ENCODE assay signal across 8 cellular contexts in the genomic region with DNA sequence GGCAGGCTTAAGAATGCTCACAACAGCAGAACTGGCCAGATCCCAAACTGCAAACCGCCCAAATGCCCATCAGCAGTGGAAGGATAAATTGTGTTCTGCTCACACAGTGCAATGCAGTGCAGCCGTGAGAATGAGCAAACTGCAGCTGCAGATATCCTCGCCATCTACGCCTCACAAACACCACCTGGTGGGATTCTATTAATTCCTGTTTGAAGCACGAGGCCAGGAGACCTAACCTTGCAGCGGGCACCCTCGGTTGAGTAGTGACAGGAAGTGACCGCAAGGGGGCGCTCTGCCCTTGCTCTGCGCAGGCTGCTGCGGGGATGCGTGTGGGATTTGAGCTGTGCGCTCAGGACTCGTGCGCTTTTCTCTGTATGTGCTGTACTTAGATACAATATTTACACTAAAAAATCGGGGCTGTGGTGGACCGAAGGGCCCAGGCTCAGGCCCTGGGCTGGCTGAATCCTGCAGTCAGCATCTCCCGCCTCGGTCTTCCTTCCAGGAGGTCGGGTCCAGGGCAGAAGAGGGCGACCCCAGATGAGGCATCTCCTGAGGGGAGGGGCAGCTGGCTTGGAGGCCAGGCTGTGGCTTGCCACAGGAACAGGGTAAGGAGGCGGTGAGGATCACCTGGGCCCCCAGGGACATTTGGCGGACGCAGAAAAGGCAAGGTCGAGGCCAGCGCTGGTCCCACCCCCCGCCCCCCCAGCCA. TPM values are rescaled to one million over a fixed set of nuclear protein-coding genes. Genes with fewer than 3 reads are reported as not detected.
DNase-seq lines count a peak whose midpoint lies in the region; ATAC-seq, FAIRE-seq and TF ChIP-seq lines count a peak whose summit lies in the region.

No MANE protein-coding gene starts in this region.

- peak; percentile 95 to 97 for TF ChIP-seq RAD21 in H1 (IDR thresholded peaks at IDR 0.05 in 1 of 2, conservative IDR thresholded peaks at IDR 0.05 in 1 of 2; ENCODE audit: low read depth in 2 of 2, low read length in 2 of 2)

- no peak for TF ChIP-seq POLR2A in H1 (IDR thresholded peaks at IDR 0.05; ENCODE audit: control extremely low read depth in 1 of 2, low read depth in 2 of 2, low read length in 2 of 2)

- H3K23me2 ChIP-seq in H1 (ENCODE audit: low read depth, low read length): no peaks in the 10 kb centered on the region

- H2BK12ac ChIP-seq in H1 (ENCODE audit: low read depth, low read length): peak overlapping the region; percentile 28; the same call in 1 of the 2 replicates

- no peak overlapping the region for H2AK5ac ChIP-seq in H1 (ENCODE audit: low read depth, low read length)

- no peak overlapping the region for H3K9ac ChIP-seq in H1 (replicated peaks in 1 of 4; ENCODE audit: extremely low read depth in 1 of 4, low read depth in 3 of 4, low read length in 3 of 4)

- TF ChIP-seq CTCF in H1 (IDR thresholded peaks at IDR 0.05; ENCODE audit: control extremely low read depth in 1 of 3, insufficient read depth in 1 of 3, low read depth in 1 of 3, low read length in 3 of 3): peak; percentile 95 to 98 (median 97)

- peak overlapping the region in 3 of 7 donors; percentile 13 to 51 (median 23) for H3K4me3 Mint-ChIP-seq in CD8-positive, alpha-beta memory T cell

- POLR2A ChIA-PET in CD8-positive, alpha-beta memory T cell (lab: Charles Lee): interaction anchor here (0.8 kb wide), 1 partner anchor 20 kb away, joined by 3 read pairs; the partner anchor contains the start of gene PDIA6
- POLR2A ChIA-PET in H1 (lab: Charles Lee; ENCODE audit: partially characterized antibody): interaction anchor here (0.6 to 1.7 kb wide), 5 partner anchors 10 to 297 kb away, joined by 3 to 6 read pairs (median 4); partner anchors contain the start of gene PDIA6

- no peak overlapping the region for H2BK5ac ChIP-seq in H1 (ENCODE audit: low read depth, low read length)

- no peak overlapping the region for H3K56ac ChIP-seq in H1 (replicated peaks; ENCODE audit: insufficient read length, low read depth, low read length)

- no peaks in the 10 kb centered on the region for H3K36me3 Mint-ChIP-seq in CD8-positive, alpha-beta memory T cell

- no peak overlapping the region for H3K14ac ChIP-seq in H1 (ENCODE audit: insufficient read length)

- no peak overlapping the region for H2BK15ac ChIP-seq in H1 (ENCODE audit: low read length)

- H3K4me1 Mint-ChIP-seq in CD8-positive, alpha-beta memory T cell: peaks cover 5 to 8% (median 5%) of the 10 kb centered on the region in 3 donors

- no peak overlapping the region for H2BK20ac ChIP-seq in H1 (ENCODE audit: low read length)

- peak overlapping the region; percentile 73 for H3K4ac ChIP-seq in H1 (replicated peaks; ENCODE audit: insufficient read length, low read depth, low read length)

- no peaks in the 10 kb centered on the region for H3K36me3 ChIP-seq in CD8-positive, alpha-beta memory T cell (ENCODE audit: insufficient read depth, low read length)
- H3K36me3 ChIP-seq in H1 (ENCODE audit: control insufficient read depth in 2 of 4, insufficient read depth in 4 of 4, low read length in 3 of 4) (no peaks in the 10 kb centered on the region), mesodermal cell (ENCODE audit: control insufficient read depth, insufficient read depth, low read length) (no peaks in the 10 kb centered on the region)

- H4K5ac ChIP-seq in H1 (ENCODE audit: insufficient read length, low read depth, low read length): no peak overlapping the region

- H4K8ac ChIP-seq in H1 (ENCODE audit: extremely low read depth, insufficient read depth, low read length): no peak overlapping the region

- H4K20me1 ChIP-seq in H1 (replicated peaks in 1 of 2; ENCODE audit: control insufficient read depth in 1 of 2, insufficient read depth in 2 of 2, low read length in 2 of 2): no peaks in the 10 kb centered on the region

- H3K79me1 ChIP-seq in H1 (ENCODE audit: low read depth, low read length): no peaks in the 10 kb centered on the region

- peak overlapping the region in 1 of 8 donors; percentile 50 for H3K27ac Mint-ChIP-seq in CD8-positive, alpha-beta memory T cell

- no peaks in the 10 kb centered on the region for H3K27me3 ChIP-seq in CD8-positive, alpha-beta memory T cell (ENCODE audit: insufficient read depth, low read length, poor library complexity, severe bottlenecking)
- H3K27me3 ChIP-seq in H1 (replicated peaks in 1 of 4; ENCODE audit: control insufficient read depth in 3 of 4, extremely low read depth in 1 of 4, insufficient read depth in 3 of 4, low read length in 3 of 4): peaks cover 0 to 7% (median 4%) of the 10 kb centered on the region in 4 experiments; a peak in 3 of 7 replicates

- no peak overlapping the region for H4K91ac ChIP-seq in H1 (replicated peaks; ENCODE audit: insufficient read length, low read length)

- peak; percentile 84 for ATAC-seq in GM19463 (IDR thresholded peaks at IDR 0.05; ENCODE audit: unreplicated experiment)

- peak overlapping the region in 1 of 2 experiments; percentile 74; a peak in 3 of 4 replicates for H3K4me2 ChIP-seq in H1 (ENCODE audit: insufficient read depth in 1 of 2, low read depth in 2 of 2, low read length in 2 of 2)

- no peak overlapping the region for H3K27ac ChIP-seq in CD8-positive, alpha-beta memory T cell (ENCODE audit: low read depth, low read length)
- H3K27ac ChIP-seq in H1 (ENCODE audit: low read depth, low read length) (no peak overlapping the region), mesodermal cell (ENCODE audit: low read depth, low read length, severe bottlenecking) (no peak overlapping the region)

- peak; percentile 70 for FAIRE-seq in H1 (lab: Jason Lieb, UNC)

- no peak overlapping the region for H2BK120ac ChIP-seq in H1 (replicated peaks; ENCODE audit: low read depth, low read length)

- H3K23ac ChIP-seq in H1 (ENCODE audit: insufficient read length): no peak overlapping the region

- H3K27me3 Mint-ChIP-seq in CD8-positive, alpha-beta memory T cell: peaks cover 15 to 41% of the 10 kb centered on the region in 2 donors

- peaks cover 9% of the 10 kb centered on the region for H3K4me1 ChIP-seq in CD8-positive, alpha-beta memory T cell (ENCODE audit: insufficient read depth, low read length)
- H3K4me1 ChIP-seq in H1 (replicated peaks in 1 of 4; ENCODE audit: control insufficient read depth in 3 of 4, insufficient read depth in 4 of 4, low read length in 3 of 4): peaks cover 0 to 7% (median 4%) of the 10 kb centered on the region in 4 experiments; a peak in 5 of 7 replicates
- peaks cover 23% of the 10 kb centered on the region for H3K4me1 ChIP-seq in mesodermal cell (ENCODE audit: control insufficient read depth, insufficient read depth, low read length, poor library complexity, severe bottlenecking)

- CTCF ChIA-PET in CD8-positive, alpha-beta memory T cell (lab: Charles Lee): interaction anchor here (0.6 to 9.2 kb wide), 22 partner anchors 8 to 752 kb away, joined by 3 to 231 read pairs (median 4); partner anchors contain the start of gene PDIA6
- CTCF ChIA-PET in H1 (lab: Charles Lee; ENCODE audit: partially characterized antibody): interaction anchor here (0.6 to 11.2 kb wide), 85 partner anchors 9 to 866 kb away, joined by 3 to 234 read pairs (median 4); partner anchors contain the start of genes KCNF1 and PDIA6

- no peaks in the 10 kb centered on the region for H3K9me3 Mint-ChIP-seq in CD8-positive, alpha-beta memory T cell

- no peak overlapping the region for H3K4me3 ChIP-seq in CD8-positive, alpha-beta memory T cell (ENCODE audit: low read length)
- peak overlapping the region in 2 of 4 experiments; percentile 36 to 52; a peak in 4 of 8 replicates for H3K4me3 ChIP-seq in H1 (ENCODE audit: extremely low read depth in 1 of 4, insufficient read depth in 2 of 4, low read depth in 3 of 4, low read length in 4 of 4)
- peak overlapping the region; percentile 5 for H3K4me3 ChIP-seq in mesodermal cell (ENCODE audit: extremely low read depth, insufficient read depth, low read length, poor library complexity, severe bottlenecking)

- H3K9me3 ChIP-seq in CD8-positive, alpha-beta memory T cell (ENCODE audit: low read length): no peaks in the 10 kb centered on the region
- H3K9me3 ChIP-seq in H1 (ENCODE audit: insufficient read depth in 2 of 2, low read depth in 1 of 2, low read length in 1 of 2) (no peaks in the 10 kb centered on the region), mesodermal cell (ENCODE audit: control insufficient read depth, low read length) (no peaks in the 10 kb centered on the region)

- peak overlapping the region; percentile 97 for H3K18ac ChIP-seq in H1 (ENCODE audit: extremely low read depth, low read length)

- H3K79me2 ChIP-seq in H1 (ENCODE audit: control insufficient read depth in 1 of 2, insufficient read depth in 2 of 2, low read length in 2 of 2): no peaks in the 10 kb centered on the region

- DNase-seq in CD8-positive, alpha-beta memory T cell: peak; percentile 67 to 83 (median 72)
- peak; percentile 51 for DNase-seq in HS-27A (ENCODE audit: low read depth)
- peak; percentile 67 for DNase-seq in NCI-H82 treated with DMSO at 0.1 percent for 48 hours (lab: John Stamatoyannopoulos, UW; ENCODE audit: unreplicated experiment)
- peak; percentile 92 for DNase-seq in activated CD8-positive, alpha-beta memory T cell treated with anti-CD3 and anti-CD28 coated beads for 24 hours
- peak; percentile 70 to 96 for DNase-seq in H1 (ENCODE audit: low read depth in 1 of 2, low spot score in 2 of 2)
- peak; percentile 67 to 68 for DNase-seq in stimulated activated CD8-positive, alpha-beta memory T cell treated with anti-CD3 and anti-CD28 coated beads, Interleukin-2, amount 100 ng/mL, for 1 hour (ENCODE audit: low read depth in 2 of 2)

- peak overlapping the region; percentile 74; the same call in 1 of the 2 replicates for H2AFZ ChIP-seq in H1 (ENCODE audit: low read length)

- TF ChIP-seq EP300 in H1 (IDR thresholded peaks at IDR 0.05; ENCODE audit: borderline replicate concordance in 1 of 2, low read depth in 2 of 2, low read length in 2 of 2): no peak

- WGBS in H1 (ENCODE audit: extremely low coverage in 1 of 2, insufficient coverage in 1 of 2, insufficient read length in 1 of 2, insufficient replicate concordance in 2 of 2, low coverage in 1 of 2, low lambda C conversion rate in 2 of 2, missing lambda C conversion rate in 1 of 2), 2 experiments: 19% methylated on average over 27 of the region's 27 CpGs; no CpG with 5 or more reads in 1 of the 2 experiments
- 19 to 26% methylated on average over 11 to 13 of the region's 27 CpGs for WGBS in mesodermal cell (ENCODE audit: insufficient coverage in 2 of 2), 2 experiments

RNA-seq across cellular contexts. Expression of gene PDIA6, which starts 19.8 kb away (rescaled TPM):
- total RNA-seq in CD8-positive, alpha-beta memory T cell: 100 to 1,000 TPM; 178 to 181 TPM
- 158 TPM for polyA plus RNA-seq in CD8-positive, alpha-beta memory T cell
- 383 and 384 TPM in 2 replicates for total RNA-seq in H1 (2021; fragmentation: NEBNext Ultra II Directional; extraction: Animal tissue kit (Norgen Biotek cat#: 25700))
- polyA plus RNA-seq in H1 (2011; rRNA removed): 140 and 181 TPM in 2 replicates
- polyA plus RNA-seq in H1 (2011; cell fraction: cytosol; rRNA removed): 288 TPM
- polyA plus RNA-seq in H1 (2011; cell fraction: nucleus; rRNA removed): 82.8 TPM
- polyA plus RNA-seq in H1 (2012, experiment 1 of 2): 288 to 306 TPM (median 300 TPM) in 4 replicates
- polyA plus RNA-seq in H1 (2012, experiment 2 of 2): 64.6 TPM
- polyA plus RNA-seq in H1 (2013, experiment 1 of 2): 508 TPM
- polyA plus RNA-seq in H1 (2013, experiment 2 of 2): 560 TPM
- 136 and 139 TPM in 2 replicates for polyA minus RNA-seq in H1 (2011; rRNA and poly(A)+ RNA removed)
- polyA minus RNA-seq in H1 (2011; cell fraction: cytosol; rRNA and poly(A)+ RNA removed): 120 TPM
- polyA minus RNA-seq in H1 (2011; cell fraction: nucleus; rRNA and poly(A)+ RNA removed): 54.6 TPM
- polyA plus RNA-seq in mesodermal cell (2013, experiment 1 of 2): 538 TPM
- 541 TPM for polyA plus RNA-seq in mesodermal cell (2013, experiment 2 of 2)
